In genomic region chr6:169035381-169036280, GRCh38 we compare ENCODE assay signal across 12 cellular contexts.
A peak's percentile ranks its signal among the peaks of the same experiment; 100 is the strongest.
DNase-seq lines count a peak whose midpoint lies in the region; ATAC-seq, FAIRE-seq and TF ChIP-seq lines count a peak whose summit lies in the region.
"Had no signal": no experiment of that assay in that cellular context is flagged by ENCODE, and none has a peak within 500 bp of the region (broad histone marks: within the 10 kb centered on the region; RNA-seq: fewer than 3 reads in every experiment).

No MANE protein-coding gene starts in this region.

- H3K27ac Mint-ChIP-seq in HFFc6 = peak overlapping the region; percentile 67
- no peak overlapping the region for H3K27ac Mint-ChIP-seq in activated naive CD4-positive, alpha-beta T cell treated with anti-CD3 and anti-CD28 coated beads for 36 hours

- H3K4me1 ChIP-seq in keratinocyte (ENCODE audit: control insufficient read depth, extremely low read depth, insufficient read depth, low read length) = peaks cover 11% of the 10 kb centered on the region
- H3K4me1 ChIP-seq: transverse colon had no signal

- intact Hi-C loops in activated naive CD4-positive, alpha-beta T cell treated with anti-CD3 and anti-CD28 coated beads for 36 hours (cut with micrococcal nuclease) = no loop called here

- DNase-seq in HFFc6 (peak; percentile 86), astrocyte of the cerebellum (ENCODE audit: low read depth) (peak; percentile 40), keratinocyte (ENCODE audit: low read depth, low spot score) (peak; percentile 21)
- DNase-seq in activated naive CD4-positive, alpha-beta T cell treated with anti-CD3 and anti-CD28 coated beads for 36 hours = no peak
- DNase-seq: anterior cingulate cortex, mucosa of descending colon, retina, transverse colon had no signal

- CTCF ChIA-PET in activated naive CD4-positive, alpha-beta T cell treated with anti-CD3 and anti-CD28 coated beads for 36 hours (lab: Charles Lee) = interaction anchor here (0.5 kb wide), 1 partner anchor 777 kb away, joined by 3 read pairs; no protein-coding TSS in a partner anchor

- H3K9ac ChIP-seq in keratinocyte (ENCODE audit: control insufficient read depth, extremely low read depth, insufficient read depth, low read length) = no peak overlapping the region

- peaks cover 6% of the 10 kb centered on the region; the same call in 1 of the 2 replicates for H3K36me3 Mint-ChIP-seq in HFFc6 (ENCODE audit: low read depth)
- no peaks in the 10 kb centered on the region for H3K36me3 Mint-ChIP-seq in activated naive CD4-positive, alpha-beta T cell treated with anti-CD3 and anti-CD28 coated beads for 36 hours (ENCODE audit: low read depth)

- FAIRE-seq in keratinocyte (lab: Jason Lieb, UNC) = peak; percentile 53

- no peaks in the 10 kb centered on the region for H3K27me3 ChIP-seq in keratinocyte (ENCODE audit: control insufficient read depth, extremely low read depth, insufficient read depth, low read length)
- H3K27me3 ChIP-seq: transverse colon had no signal

- H3K27me3 Mint-ChIP-seq in HFFc6 (ENCODE audit: insufficient read depth) = no peaks in the 10 kb centered on the region; the same call in 1 of the 2 replicates
- peaks cover 10% of the 10 kb centered on the region for H3K27me3 Mint-ChIP-seq in activated naive CD4-positive, alpha-beta T cell treated with anti-CD3 and anti-CD28 coated beads for 36 hours (ENCODE audit: low read depth)

- ATAC-seq in HG02623 (IDR thresholded peaks at IDR 0.05; ENCODE audit: unreplicated experiment) = no peak
- no peak for ATAC-seq in HG02970 (IDR thresholded peaks at IDR 0.05; ENCODE audit: low FRiP score, unreplicated experiment)
- no peak for ATAC-seq in GM18867 (IDR thresholded peaks at IDR 0.05; ENCODE audit: unreplicated experiment)
- ATAC-seq: mucosa of descending colon had no signal

- dilution Hi-C loops in keratinocyte (cut with MboI; ENCODE audit: extremely low pct_ligation_motif_present, low sequenced_read_pairs) = no loop called here

- H3K4me3 ChIP-seq in astrocyte of the cerebellum (ENCODE audit: low read depth, low read length) (no peak overlapping the region), keratinocyte (ENCODE audit: control insufficient read depth in 2 of 3, extremely low read depth in 1 of 3, insufficient read depth in 2 of 3, low read depth in 1 of 3, low read length in 3 of 3) (no peak overlapping the region), skin epidermis (no peak overlapping the region)
- H3K4me3 ChIP-seq: mucosa of descending colon, transverse colon had no signal

- TF ChIP-seq CTCF in HFFc6 (IDR thresholded peaks at IDR 0.05) (no peak), astrocyte of the cerebellum (IDR thresholded peaks at IDR 0.05; ENCODE audit: low read depth, low read length, missing control alignments) (no peak), keratinocyte (optimal IDR thresholded peaks at IDR 0.05 in 1 of 3, IDR thresholded peaks at IDR 0.05 in 1 of 3, conservative IDR thresholded peaks at IDR 0.05 in 1 of 3; ENCODE audit: extremely low read depth in 1 of 3, insufficient read depth in 2 of 3, low read length in 3 of 3) (no peak)

- no peaks in the 10 kb centered on the region for H3K36me3 ChIP-seq in keratinocyte (ENCODE audit: control insufficient read depth in 2 of 2, extremely low read depth in 1 of 2, insufficient read depth in 2 of 2, low read length in 2 of 2)
- H3K36me3 ChIP-seq: transverse colon had no signal

- H3K9me3 ChIP-seq in keratinocyte (ENCODE audit: control insufficient read depth, low read depth, low read length) = no peaks in the 10 kb centered on the region
- H3K9me3 ChIP-seq: mucosa of descending colon, transverse colon had no signal

- peaks cover 39% of the 10 kb centered on the region for H3K4me1 Mint-ChIP-seq in HFFc6 (ENCODE audit: low read depth)
- H3K4me1 Mint-ChIP-seq in activated naive CD4-positive, alpha-beta T cell treated with anti-CD3 and anti-CD28 coated beads for 36 hours (ENCODE audit: low read depth) = no peaks in the 10 kb centered on the region

- H2AFZ ChIP-seq in keratinocyte (ENCODE audit: control insufficient read depth, low read length) = peak overlapping the region; percentile 77

- peak overlapping the region; percentile 49 for H3K4me2 ChIP-seq in keratinocyte (ENCODE audit: control insufficient read depth, extremely low read depth, insufficient read depth, low read depth, low read length)

- H3K79me2 ChIP-seq in keratinocyte (ENCODE audit: control insufficient read depth, insufficient read depth, low read length) = no peaks in the 10 kb centered on the region

- peaks cover 6% of the 10 kb centered on the region; the same call in 1 of the 2 replicates for H3K9me3 Mint-ChIP-seq in HFFc6
- peaks cover 15% of the 10 kb centered on the region for H3K9me3 Mint-ChIP-seq in activated naive CD4-positive, alpha-beta T cell treated with anti-CD3 and anti-CD28 coated beads for 36 hours

- no peaks in the 10 kb centered on the region for H4K20me1 ChIP-seq in keratinocyte (ENCODE audit: control insufficient read depth, extremely low read depth, insufficient read depth, low read length)

- H3K4me3 Mint-ChIP-seq in HFFc6 = peak overlapping the region; percentile 67
- no peak overlapping the region for H3K4me3 Mint-ChIP-seq in activated naive CD4-positive, alpha-beta T cell treated with anti-CD3 and anti-CD28 coated beads for 36 hours

- H3K9me1 ChIP-seq in keratinocyte (ENCODE audit: control insufficient read depth, extremely low read depth, insufficient read depth, low read length) = no peaks in the 10 kb centered on the region

- in situ Hi-C loops in astrocyte of the cerebellum (cut with HindIII; ENCODE audit: low sequenced_read_pairs) = no loop called here

- H3K27ac ChIP-seq in keratinocyte (ENCODE audit: control insufficient read depth, insufficient read depth, low read length) = no peak overlapping the region
- peak overlapping the region in 11 of 21 experiments; percentile 8 to 78 (median 68) for H3K27ac ChIP-seq in skin epidermis
